ENCODE assay signal across 11 cellular contexts in the genomic region with DNA sequence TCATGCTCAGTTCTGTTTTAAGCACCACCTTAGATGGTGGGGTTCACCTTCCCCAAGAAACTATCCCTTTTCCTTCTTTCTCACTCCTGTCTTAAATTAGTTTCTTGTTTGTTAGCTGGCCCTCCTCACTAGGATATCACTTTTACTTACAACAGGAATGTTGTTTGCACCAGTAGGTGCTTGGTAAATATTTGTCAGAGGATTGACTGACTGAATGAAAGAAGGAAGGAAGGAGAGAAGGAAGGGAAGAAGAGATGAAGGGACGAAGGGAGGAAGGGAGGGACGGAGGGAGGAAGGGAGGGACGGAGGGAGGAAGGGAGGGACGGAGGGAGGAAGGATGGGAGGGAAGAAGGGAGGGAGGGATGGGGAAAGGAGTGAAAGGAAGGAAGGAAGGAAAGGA. TPM values are rescaled to one million over a fixed set of nuclear protein-coding genes. Genes with fewer than 3 reads are reported as not detected.
DNase-seq lines count a peak whose midpoint lies in the region; ATAC-seq, FAIRE-seq and TF ChIP-seq lines count a peak whose summit lies in the region.
"Had no signal": no experiment of that assay in that cellular context is flagged by ENCODE, and none has a peak within 500 bp of the region (broad histone marks: within the 10 kb centered on the region; RNA-seq: fewer than 3 reads in every experiment).

No MANE protein-coding gene starts in this region.

- no peaks in the 10 kb centered on the region for H3K9me3 ChIP-seq in CD4-positive, CD25-positive, alpha-beta regulatory T cell (ENCODE audit: control insufficient read depth in 2 of 2, low read length in 2 of 2)
- H3K9me3 ChIP-seq in small intestine (ENCODE audit: control insufficient read depth, low read depth), result no peaks in the 10 kb centered on the region

- peak overlapping the region in 3 of 4 donors; percentile 22 to 80 (median 67) for H3K4me3 Mint-ChIP-seq in CD4-positive, CD25-positive, alpha-beta regulatory T cell
- peak overlapping the region; percentile 49 for H3K4me3 Mint-ChIP-seq in chondrocyte (ENCODE audit: unreplicated experiment)
- H3K4me3 Mint-ChIP-seq in neural crest cell, result peak overlapping the region; percentile 32

- no peaks in the 10 kb centered on the region for H3K36me3 Mint-ChIP-seq in CD4-positive, CD25-positive, alpha-beta regulatory T cell
- H3K36me3 Mint-ChIP-seq in chondrocyte (ENCODE audit: low read depth) (no peaks in the 10 kb centered on the region), neural crest cell (ENCODE audit: low read depth) (no peaks in the 10 kb centered on the region)

- H3K27me3 Mint-ChIP-seq in CD4-positive, CD25-positive, alpha-beta regulatory T cell, result peaks cover 61% of the 10 kb centered on the region
- peaks cover 16% of the 10 kb centered on the region for H3K27me3 Mint-ChIP-seq in chondrocyte (ENCODE audit: low read depth)
- H3K27me3 Mint-ChIP-seq in neural crest cell (ENCODE audit: low read depth), result peaks cover 77% of the 10 kb centered on the region

- TF ChIP-seq CTCF in chondrocyte (IDR thresholded peaks at IDR 0.05) (no peak), neural crest cell (conservative IDR thresholded peaks at IDR 0.05) (no peak)

- no peaks in the 10 kb centered on the region for H3K36me3 ChIP-seq in CD4-positive, CD25-positive, alpha-beta regulatory T cell (ENCODE audit: control insufficient read depth, insufficient read depth, low read length)
- H3K36me3 ChIP-seq in small intestine (ENCODE audit: control insufficient read depth in 2 of 2, insufficient read depth in 2 of 2, low read length in 2 of 2), result no peaks in the 10 kb centered on the region

- H3K27ac Mint-ChIP-seq in CD4-positive, CD25-positive, alpha-beta regulatory T cell, result no peak overlapping the region
- H3K27ac Mint-ChIP-seq in chondrocyte (ENCODE audit: unreplicated experiment) (no peak overlapping the region), neural crest cell (ENCODE audit: unreplicated experiment) (no peak overlapping the region)

- WGBS in small intestine, 3 donors, result 47 to 49% (median 49%) methylated on average over 4 of the region's 4 CpGs

- H3K4me1 Mint-ChIP-seq in CD4-positive, CD25-positive, alpha-beta regulatory T cell, result peaks cover 0 to 12% (median 4%) of the 10 kb centered on the region in 4 donors
- H3K4me1 Mint-ChIP-seq in chondrocyte (ENCODE audit: low read depth) (peaks cover 15% of the 10 kb centered on the region), neural crest cell (peaks cover 3% of the 10 kb centered on the region)

- H3K4me3 ChIP-seq in CD4-positive, CD25-positive, alpha-beta regulatory T cell (ENCODE audit: low read depth, low read length), result no peak overlapping the region
- no peak overlapping the region for H3K4me3 ChIP-seq in small intestine (ENCODE audit: low read depth in 1 of 2, low read length in 2 of 2)

- H3K4me1 ChIP-seq in CD4-positive, CD25-positive, alpha-beta regulatory T cell (ENCODE audit: control insufficient read depth, insufficient read depth, low read length, poor library complexity, severe bottlenecking), result peaks cover 9% of the 10 kb centered on the region
- no peaks in the 10 kb centered on the region for H3K4me1 ChIP-seq in small intestine (ENCODE audit: control insufficient read depth in 2 of 2, insufficient read depth in 1 of 2, low read depth in 1 of 2, low read length in 1 of 2)

- H3K27me3 ChIP-seq in CD4-positive, CD25-positive, alpha-beta regulatory T cell (ENCODE audit: control insufficient read depth, insufficient read depth, low read length), result peaks cover 26% of the 10 kb centered on the region
- peaks cover 0 to 5% of the 10 kb centered on the region in 2 donors for H3K27me3 ChIP-seq in small intestine (ENCODE audit: control insufficient read depth in 2 of 2, insufficient read depth in 2 of 2, low read length in 2 of 2)

- no peaks in the 10 kb centered on the region for H3K9me3 Mint-ChIP-seq in CD4-positive, CD25-positive, alpha-beta regulatory T cell
- no peaks in the 10 kb centered on the region for H3K9me3 Mint-ChIP-seq in chondrocyte (ENCODE audit: low read depth)
- H3K9me3 Mint-ChIP-seq in neural crest cell, result no peaks in the 10 kb centered on the region

- FAIRE-seq in HTR-8/SVneo (lab: Jason Lieb, UNC), result peak; percentile 20
- no peak for FAIRE-seq in small intestine (lab: Jason Lieb, UNC)
- FAIRE-seq: frontal cortex had no signal

- no peak overlapping the region for H3K27ac ChIP-seq in CD4-positive, CD25-positive, alpha-beta regulatory T cell (ENCODE audit: insufficient read depth, low read length, poor library complexity, severe bottlenecking)
- H3K27ac ChIP-seq in small intestine (ENCODE audit: low read depth in 1 of 2, low read length in 1 of 2), result no peak overlapping the region

- ATAC-seq in CD4-positive, CD25-positive, alpha-beta regulatory T cell (ENCODE audit: low read depth in 2 of 2), result no peak

- DNase-seq in CD4-positive, CD25-positive, alpha-beta regulatory T cell, result no peak
- DNase-seq in HTR-8/SVneo (ENCODE audit: insufficient read length, low spot score) (no peak), chondrocyte (ENCODE audit: low spot score) (no peak), neural crest cell (ENCODE audit: low read depth, low spot score) (no peak), HUDEP-2 (lab: John Stamatoyannopoulos, UW; ENCODE audit: unreplicated experiment in 76 of 76) (no peak), small intestine (no peak), SKM-1 treated with dmso at 0.1 percent for 144 hours (lab: John Stamatoyannopoulos, UW; ENCODE audit: unreplicated experiment) (no peak), RPMI8226 (no peak)
- DNase-seq: C1 segment of cervical spinal cord, Karpas-422 had no signal

RNA-seq across cellular contexts. Expression of a gene that starts 0.5 kb away (rescaled TPM):
- not detected for total RNA-seq in CD4-positive, CD25-positive, alpha-beta regulatory T cell
- not detected for polyA plus RNA-seq in CD4-positive, CD25-positive, alpha-beta regulatory T cell
- 0.59 to 1.6 TPM (median 0.77 TPM) in 3 replicates for total RNA-seq in chondrocyte
- not detected in 2 replicates for total RNA-seq in neural crest cell
- polyA plus RNA-seq in small intestine, result under 1 TPM in 1 of 3 donors, not detected in 2; 0.67 TPM
- total RNA-seq: frontal cortex had no signal

RNA-seq across cellular contexts. Expression of a gene that starts 30.0 kb away (rescaled TPM):
- total RNA-seq in CD4-positive, CD25-positive, alpha-beta regulatory T cell, result not detected
- not detected for polyA plus RNA-seq in CD4-positive, CD25-positive, alpha-beta regulatory T cell
- 1.6 to 1.7 TPM (median 1.7 TPM) in 3 replicates for total RNA-seq in chondrocyte
- total RNA-seq in neural crest cell, result not detected in 2 replicates
- polyA plus RNA-seq in small intestine, result 1 to 10 TPM in 2 of 3 donors, not detected in 1; 1.9 to 2.2 TPM
- total RNA-seq: frontal cortex had no signal
